ENCODE assay signal across 1 cellular context in genomic region chr1:229749992-229750391, GRCh38.
TF ChIP-seq lines count a peak whose summit lies in the region.

No MANE protein-coding gene starts in this region.

TF ChIP-seq in K562, 482 proteins besides CTCF, POLR2A, EP300 and RAD21:
- TF ChIP-seq SFPQ (IDR thresholded peaks at IDR 0.05; ENCODE audit: low read depth, low read length), result no peak
- no peak for TF ChIP-seq PML (IDR thresholded peaks at IDR 0.05; ENCODE audit: low read length)
- TF ChIP-seq MTA1 (IDR thresholded peaks at IDR 0.05; ENCODE audit: borderline replicate concordance), result no peak
- TF ChIP-seq MBD1 (CRISPR knock-in tag; IDR thresholded peaks at IDR 0.05), result no peak
- TF ChIP-seq GABPB2 (CRISPR knock-in tag; conservative IDR thresholded peaks at IDR 0.05), result no peak
- TF ChIP-seq NUFIP1 (IDR thresholded peaks at IDR 0.05; ENCODE audit: partially characterized antibody), result no peak
- TF ChIP-seq ZNF79 (CRISPR knock-in tag; IDR thresholded peaks at IDR 0.05; ENCODE audit: low read depth), result no peak
- no peak for TF ChIP-seq PHB2 (IDR thresholded peaks at IDR 0.05; ENCODE audit: low read depth)
- no peak for TF ChIP-seq NBN (IDR thresholded peaks at IDR 0.05; ENCODE audit: low read depth)
- TF ChIP-seq, protein P1, sequence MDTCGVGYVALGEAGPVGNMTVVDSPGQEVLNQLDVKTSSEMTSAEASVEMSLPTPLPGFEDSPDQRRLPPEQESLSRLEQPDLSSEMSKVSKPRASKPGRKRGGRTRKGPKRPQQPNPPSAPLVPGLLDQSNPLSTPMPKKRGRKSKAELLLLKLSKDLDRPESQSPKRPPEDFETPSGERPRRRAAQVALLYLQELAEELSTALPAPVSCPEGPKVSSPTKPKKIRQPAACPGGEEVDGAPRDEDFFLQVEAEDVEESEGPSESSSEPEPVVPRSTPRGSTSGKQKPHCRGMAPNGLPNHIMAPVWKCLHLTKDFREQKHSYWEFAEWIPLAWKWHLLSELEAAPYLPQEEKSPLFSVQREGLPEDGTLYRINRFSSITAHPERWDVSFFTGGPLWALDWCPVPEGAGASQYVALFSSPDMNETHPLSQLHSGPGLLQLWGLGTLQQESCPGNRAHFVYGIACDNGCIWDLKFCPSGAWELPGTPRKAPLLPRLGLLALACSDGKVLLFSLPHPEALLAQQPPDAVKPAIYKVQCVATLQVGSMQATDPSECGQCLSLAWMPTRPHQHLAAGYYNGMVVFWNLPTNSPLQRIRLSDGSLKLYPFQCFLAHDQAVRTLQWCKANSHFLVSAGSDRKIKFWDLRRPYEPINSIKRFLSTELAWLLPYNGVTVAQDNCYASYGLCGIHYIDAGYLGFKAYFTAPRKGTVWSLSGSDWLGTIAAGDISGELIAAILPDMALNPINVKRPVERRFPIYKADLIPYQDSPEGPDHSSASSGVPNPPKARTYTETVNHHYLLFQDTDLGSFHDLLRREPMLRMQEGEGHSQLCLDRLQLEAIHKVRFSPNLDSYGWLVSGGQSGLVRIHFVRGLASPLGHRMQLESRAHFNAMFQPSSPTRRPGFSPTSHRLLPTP (IDR thresholded peaks at IDR 0.05; ENCODE audit: borderline replicate concordance, extremely low read depth, insufficient read length), result no peak
